8 cellular contexts compared by ENCODE assay signal in the genomic region with DNA sequence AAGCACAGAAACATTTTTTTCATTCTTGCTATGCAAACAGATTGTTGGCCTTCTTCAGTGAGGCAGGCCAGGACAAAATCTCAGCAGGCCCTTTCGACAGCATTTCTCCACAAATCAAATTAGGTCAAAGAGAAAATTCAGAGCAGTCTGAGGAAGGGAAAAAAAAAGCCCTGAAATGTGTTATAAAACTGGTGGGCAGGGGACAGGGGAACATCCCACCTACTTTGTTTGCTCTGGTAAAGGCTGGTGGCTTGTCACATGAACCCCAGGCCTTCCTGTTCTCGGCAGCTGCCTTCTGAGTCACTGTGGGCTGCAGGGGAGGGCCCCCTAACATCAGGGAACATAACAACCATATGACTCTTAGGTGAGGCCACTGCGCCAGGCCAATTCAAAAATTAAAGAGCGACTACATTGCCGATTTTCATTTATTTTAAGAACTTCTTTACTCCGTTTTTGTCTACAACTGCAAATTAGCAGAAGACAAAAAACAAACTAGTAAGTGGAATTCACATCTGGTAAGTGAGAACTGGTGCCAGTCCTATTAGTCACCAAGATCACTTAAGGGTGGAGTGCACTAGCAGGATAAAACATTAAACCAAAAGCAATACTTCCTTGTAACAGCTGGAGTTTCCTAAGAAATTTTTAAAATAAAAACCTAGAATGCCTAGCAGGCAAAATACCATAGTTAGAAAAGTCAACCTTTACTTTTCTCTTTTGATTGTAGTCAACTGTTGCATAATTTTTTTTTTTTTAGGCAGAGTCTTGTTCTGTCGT. TPM values are rescaled to one million over a fixed set of nuclear protein-coding genes. Genes with fewer than 3 reads are reported as not detected.
A peak's percentile ranks its signal among the peaks of the same experiment; 100 is the strongest.
DNase-seq lines count a peak whose midpoint lies in the region; ATAC-seq and TF ChIP-seq lines count a peak whose summit lies in the region.

No MANE protein-coding gene starts in this region.

- no peak overlapping the region for H3K9ac ChIP-seq in Karpas-422 (ENCODE audit: low read length)

- peak overlapping the region; percentile 96 for H3K27ac Mint-ChIP-seq in activated CD4-positive, alpha-beta T cell treated with anti-CD3 and anti-CD28 coated beads, Interleukin-2, amount 10 ng/mL, durations not matched to agents 7 days and 5 days

- H3K36me3 Mint-ChIP-seq in activated CD4-positive, alpha-beta T cell treated with anti-CD3 and anti-CD28 coated beads, Interleukin-2, amount 10 ng/mL, durations not matched to agents 7 days and 5 days (ENCODE audit: low read depth): peaks cover 5% of the 10 kb centered on the region

- peak overlapping the region; percentile 55; the same call in 1 of the 2 replicates for H2AFZ ChIP-seq in Karpas-422 (ENCODE audit: low read length)

- no peaks in the 10 kb centered on the region for H4K20me1 ChIP-seq in Karpas-422 (ENCODE audit: insufficient read depth, low read depth, low read length)

- DNase-seq in Daoy (ENCODE audit: low read depth) (peak; percentile 81), Karpas-422 (peak; percentile 47), dedifferentiated amniotic fluid mesenchymal stem cell (ENCODE audit: extremely low spot score) (peak; percentile 86), lung (ENCODE audit: low spot score) (peak; percentile 76), DMS79 treated with DMSO at 0.1 percent for 48 hours (lab: John Stamatoyannopoulos, UW) (no peak)
- peak; percentile 77 for DNase-seq in activated CD4-positive, alpha-beta T cell treated with anti-CD3 and anti-CD28 coated beads, Interleukin-2, amount 10 ng/mL, durations not matched to agents 7 days and 5 days
- peak; percentile 51 to 75 (median 66) for DNase-seq in stimulated activated CD4-positive, alpha-beta T cell treated with anti-CD3 and anti-CD28 coated beads, TNF-alpha, amount 100 ng/mL, for 48 hours (ENCODE audit: low read depth in 3 of 3)

- H3K27me3 Mint-ChIP-seq in activated CD4-positive, alpha-beta T cell treated with anti-CD3 and anti-CD28 coated beads, Interleukin-2, amount 10 ng/mL, durations not matched to agents 7 days and 5 days: no peaks in the 10 kb centered on the region

- WGBS in lung, 2 donors: 15% methylated on average over 7 of the region's 7 CpGs

- peak overlapping the region; percentile 35 for H3K4me3 Mint-ChIP-seq in activated CD4-positive, alpha-beta T cell treated with anti-CD3 and anti-CD28 coated beads, Interleukin-2, amount 10 ng/mL, durations not matched to agents 7 days and 5 days

- no peaks in the 10 kb centered on the region for H3K27me3 ChIP-seq in Karpas-422 (ENCODE audit: low read length)
- no peaks in the 10 kb centered on the region for H3K27me3 ChIP-seq in lung (ENCODE audit: control insufficient read depth, insufficient read depth)

- no peak overlapping the region for H3K4me2 ChIP-seq in Karpas-422 (ENCODE audit: low read depth, low read length, poor library complexity, severe bottlenecking)

- H3K9me3 ChIP-seq in Karpas-422 (ENCODE audit: low read length): no peaks in the 10 kb centered on the region
- no peaks in the 10 kb centered on the region for H3K9me3 ChIP-seq in lung (ENCODE audit: control insufficient read depth in 2 of 2, insufficient read depth in 1 of 2, low read length in 1 of 2)

- TF ChIP-seq CTCF in lung (IDR thresholded peaks at IDR 0.05; ENCODE audit: control extremely low read depth, extremely low read depth): no peak

- H3K4me1 Mint-ChIP-seq in activated CD4-positive, alpha-beta T cell treated with anti-CD3 and anti-CD28 coated beads, Interleukin-2, amount 10 ng/mL, durations not matched to agents 7 days and 5 days: peaks cover 24% of the 10 kb centered on the region

- ATAC-seq in GM21786 (IDR thresholded peaks at IDR 0.05; ENCODE audit: unreplicated experiment) (peak; percentile 99), lung (ENCODE audit: insufficient read depth, low FRiP score) (peak; percentile 96)

- CTCF ChIA-PET in activated CD4-positive, alpha-beta T cell treated with anti-CD3 and anti-CD28 coated beads, Interleukin-2, amount 10 ng/mL, durations not matched to agents 7 days and 5 days (lab: Charles Lee): interaction anchor here (0.6 to 2.9 kb wide), 7 partner anchors 10 to 280 kb away, joined by 3 to 8 read pairs (median 4); no protein-coding TSS in a partner anchor

- no peaks in the 10 kb centered on the region for H3K4me1 ChIP-seq in Karpas-422 (ENCODE audit: low read length)
- peaks cover 11 to 12% of the 10 kb centered on the region in 2 donors for H3K4me1 ChIP-seq in lung (ENCODE audit: control insufficient read depth in 2 of 2, insufficient read depth in 2 of 2, low read length in 2 of 2)

- H3K36me3 ChIP-seq in Karpas-422 (ENCODE audit: insufficient read depth, low read length) (no peaks in the 10 kb centered on the region), lung (ENCODE audit: control insufficient read depth in 2 of 2, insufficient read depth in 2 of 2, low read length in 2 of 2) (no peaks in the 10 kb centered on the region)

- no peak overlapping the region for H3K4me3 ChIP-seq in Karpas-422 (ENCODE audit: low read length)
- H3K4me3 ChIP-seq in lung: no peak overlapping the region

- H3K27ac ChIP-seq in Karpas-422 (ENCODE audit: low read length) (no peak overlapping the region), lung (ENCODE audit: low read depth in 1 of 2, low read length in 1 of 2) (peak overlapping the region; percentile 91 to 93)

- no peaks in the 10 kb centered on the region for H3K9me2 ChIP-seq in Karpas-422 (replicated peaks; ENCODE audit: insufficient read depth, low read length)

- no peaks in the 10 kb centered on the region for H3K9me3 Mint-ChIP-seq in activated CD4-positive, alpha-beta T cell treated with anti-CD3 and anti-CD28 coated beads, Interleukin-2, amount 10 ng/mL, durations not matched to agents 7 days and 5 days

- POLR2A ChIA-PET in activated CD4-positive, alpha-beta T cell treated with anti-CD3 and anti-CD28 coated beads, Interleukin-2, amount 10 ng/mL, durations not matched to agents 7 days and 5 days (lab: Charles Lee): interaction anchor here (0.9 kb wide), 1 partner anchor 134 kb away, joined by 3 read pairs; no protein-coding TSS in a partner anchor

- H3K79me2 ChIP-seq in Karpas-422 (ENCODE audit: low read length): no peaks in the 10 kb centered on the region

RNA-seq across cellular contexts. Expression of a gene that starts 46.2 kb away (rescaled TPM):
- 9.1 and 10.5 TPM in 2 replicates for total RNA-seq in Daoy (2014; rRNA removed; shearing (Covaris generic))
- total RNA-seq in Karpas-422 (2014; rRNA removed; shearing (Covaris generic); ENCODE audit: low replicate concordance): 42.8 and 47.9 TPM in 2 replicates
- total RNA-seq in activated CD4-positive, alpha-beta T cell treated with anti-CD3 and anti-CD28 coated beads, Interleukin-2, amount 10 ng/mL, durations not matched to agents 7 days and 5 days: 10 to 100 TPM; 37.6 to 42.7 TPM
- total RNA-seq in lung: 100 to 1,000 TPM in 1 of 2 donors, 10 to 100 TPM in 1; 52.8 to 154 TPM
- polyA plus RNA-seq in lung: 10 to 100 TPM in 1 of 2 donors, 1 to 10 TPM in 1; 9.4 to 15.0 TPM

RNA-seq across cellular contexts. Expression of a gene that starts 57.0 kb away (rescaled TPM):
- 20.7 and 22.3 TPM in 2 replicates for total RNA-seq in Daoy (2014; rRNA removed; shearing (Covaris generic))
- 41.6 and 58.5 TPM in 2 replicates for total RNA-seq in Karpas-422 (2014; rRNA removed; shearing (Covaris generic); ENCODE audit: low replicate concordance)
- 10 to 100 TPM; 55.4 to 60.4 TPM for total RNA-seq in activated CD4-positive, alpha-beta T cell treated with anti-CD3 and anti-CD28 coated beads, Interleukin-2, amount 10 ng/mL, durations not matched to agents 7 days and 5 days
- 100 to 1,000 TPM; 116 to 138 TPM for total RNA-seq in lung
- polyA plus RNA-seq in lung: 100 to 1,000 TPM in 1 of 2 donors, 10 to 100 TPM in 1; 66.3 to 202 TPM
